ENCODE assay signal across 8 cellular contexts in the genomic region with DNA sequence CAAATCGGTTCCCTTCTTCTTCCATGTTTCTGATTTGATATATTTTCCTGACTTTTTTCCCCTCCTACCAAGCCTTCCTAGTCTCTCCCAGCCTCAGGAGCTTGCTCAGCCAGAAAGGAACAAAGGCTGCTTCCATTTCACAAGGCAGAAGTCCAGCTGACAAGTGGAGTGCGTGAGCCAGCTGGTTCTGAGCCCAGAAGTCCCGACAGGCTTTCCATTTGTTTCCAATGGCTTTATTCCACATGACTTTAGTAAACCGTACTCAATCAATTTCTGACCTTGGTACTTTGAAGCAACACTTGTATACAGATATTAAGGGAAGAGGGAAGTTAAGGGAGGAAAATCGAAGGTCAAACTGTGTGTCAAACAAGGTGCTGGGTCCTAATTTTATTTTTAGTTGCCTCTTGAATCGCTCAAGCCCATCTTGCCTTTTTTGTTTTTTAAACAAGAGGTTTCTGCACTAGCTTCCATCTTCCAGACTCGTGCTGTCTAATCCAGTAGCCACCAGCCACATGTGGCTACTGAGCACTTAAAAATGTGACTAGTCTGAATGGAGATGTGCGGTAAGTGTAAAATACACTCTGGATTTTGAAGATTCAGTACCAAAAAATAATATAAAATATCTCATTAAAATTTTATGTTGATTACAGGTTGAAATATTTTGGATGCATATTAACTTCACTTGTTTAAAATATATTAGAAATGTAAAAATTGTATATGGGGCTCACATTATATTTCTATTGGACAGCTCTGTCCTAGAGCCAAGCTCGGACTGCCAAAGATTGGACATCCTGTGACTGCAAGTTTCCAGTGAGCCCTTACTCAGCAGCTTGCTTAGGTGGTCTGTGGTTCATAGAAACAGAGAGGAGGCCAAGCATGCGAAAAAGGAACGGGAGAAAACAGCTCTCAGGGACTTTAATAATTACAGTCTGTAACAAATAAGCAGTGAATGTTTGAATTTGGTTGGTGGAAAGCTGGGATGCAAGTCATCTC. TPM values are rescaled to one million over a fixed set of nuclear protein-coding genes. Genes with fewer than 3 reads are reported as not detected.
DNase-seq lines count a peak whose midpoint lies in the region; ATAC-seq, FAIRE-seq and TF ChIP-seq lines count a peak whose summit lies in the region.

No MANE protein-coding gene starts in this region.

- no peaks in the 10 kb centered on the region for H3K9me3 Mint-ChIP-seq in activated naive CD4-positive, alpha-beta T cell treated with anti-CD3 and anti-CD28 coated beads, Interleukin-2, amount 50 U/mL, for 72 hours

- no peaks in the 10 kb centered on the region for H3K4me1 ChIP-seq in H1 (replicated peaks in 1 of 4; ENCODE audit: control insufficient read depth in 3 of 4, insufficient read depth in 4 of 4, low read length in 3 of 4)

- WGBS in H1 (ENCODE audit: extremely low coverage in 1 of 2, insufficient coverage in 1 of 2, insufficient read length in 1 of 2, insufficient replicate concordance in 2 of 2, low coverage in 1 of 2, low lambda C conversion rate in 2 of 2, missing lambda C conversion rate in 1 of 2), 2 experiments: 86% methylated on average over 11 of the region's 11 CpGs; no CpG with 5 or more reads in 1 of the 2 experiments

- no peak overlapping the region for H2BK20ac ChIP-seq in H1 (ENCODE audit: low read length)

- H3K79me2 ChIP-seq in H1 (ENCODE audit: control insufficient read depth in 1 of 2, insufficient read depth in 2 of 2, low read length in 2 of 2): no peaks in the 10 kb centered on the region

- H3K4me3 ChIP-seq in H1 (ENCODE audit: extremely low read depth in 1 of 4, insufficient read depth in 2 of 4, low read depth in 3 of 4, low read length in 4 of 4): no peak overlapping the region

- no peak overlapping the region for H3K27ac ChIP-seq in H1 (ENCODE audit: low read depth, low read length)

- H3K36me3 Mint-ChIP-seq in activated naive CD4-positive, alpha-beta T cell treated with anti-CD3 and anti-CD28 coated beads, Interleukin-2, amount 50 U/mL, for 72 hours: peaks cover 0 to 30% of the 10 kb centered on the region in 2 donors

- H4K8ac ChIP-seq in H1 (ENCODE audit: extremely low read depth, insufficient read depth, low read length): no peak overlapping the region

- H3K18ac ChIP-seq in H1 (ENCODE audit: extremely low read depth, low read length): no peak overlapping the region

- TF ChIP-seq CTCF in H1 (IDR thresholded peaks at IDR 0.05; ENCODE audit: control extremely low read depth in 1 of 3, insufficient read depth in 1 of 3, low read depth in 1 of 3, low read length in 3 of 3): no peak

- H2BK120ac ChIP-seq in H1 (replicated peaks; ENCODE audit: low read depth, low read length): no peak overlapping the region

- H3K9ac ChIP-seq in H1 (replicated peaks in 1 of 4; ENCODE audit: extremely low read depth in 1 of 4, low read depth in 3 of 4, low read length in 3 of 4): no peak overlapping the region

- H4K20me1 ChIP-seq in H1 (replicated peaks in 1 of 2; ENCODE audit: control insufficient read depth in 1 of 2, insufficient read depth in 2 of 2, low read length in 2 of 2): no peaks in the 10 kb centered on the region

- H3K36me3 ChIP-seq in H1 (ENCODE audit: control insufficient read depth in 2 of 4, insufficient read depth in 4 of 4, low read length in 3 of 4): no peaks in the 10 kb centered on the region

- no peak overlapping the region for H4K91ac ChIP-seq in H1 (replicated peaks; ENCODE audit: insufficient read length, low read length)

- H2AFZ ChIP-seq in H1 (ENCODE audit: low read length): no peak overlapping the region

- H2BK15ac ChIP-seq in H1 (ENCODE audit: low read length): no peak overlapping the region

- no peak overlapping the region for H4K5ac ChIP-seq in H1 (ENCODE audit: insufficient read length, low read depth, low read length)

- no peaks in the 10 kb centered on the region for H3K9me3 ChIP-seq in H1 (ENCODE audit: insufficient read depth in 2 of 2, low read depth in 1 of 2, low read length in 1 of 2)

- no peak for ATAC-seq in activated naive CD4-positive, alpha-beta T cell treated with anti-CD3 and anti-CD28 coated beads, Interleukin-2, amount 50 U/mL, for 72 hours

- no peaks in the 10 kb centered on the region for H3K79me1 ChIP-seq in H1 (ENCODE audit: low read depth, low read length)

- H3K56ac ChIP-seq in H1 (replicated peaks; ENCODE audit: insufficient read length, low read depth, low read length): no peak overlapping the region

- no peak overlapping the region for H2BK12ac ChIP-seq in H1 (ENCODE audit: low read depth, low read length)

- H3K23me2 ChIP-seq in H1 (ENCODE audit: low read depth, low read length): no peaks in the 10 kb centered on the region

- H2AK5ac ChIP-seq in H1 (ENCODE audit: low read depth, low read length): no peak overlapping the region

- H3K4me2 ChIP-seq in H1 (ENCODE audit: insufficient read depth in 1 of 2, low read depth in 2 of 2, low read length in 2 of 2): no peak overlapping the region

- TF ChIP-seq EP300 in H1 (IDR thresholded peaks at IDR 0.05; ENCODE audit: borderline replicate concordance in 1 of 2, low read depth in 2 of 2, low read length in 2 of 2): no peak

- H3K27ac Mint-ChIP-seq in activated naive CD4-positive, alpha-beta T cell treated with anti-CD3 and anti-CD28 coated beads, Interleukin-2, amount 50 U/mL, for 72 hours: peak overlapping the region; percentile 57 to 90

- POLR2A ChIA-PET in H1 (lab: Charles Lee; ENCODE audit: partially characterized antibody): no interaction called here

- peak; percentile 75 for FAIRE-seq in H1 (lab: Jason Lieb, UNC)

- H3K23ac ChIP-seq in H1 (ENCODE audit: insufficient read length): no peak overlapping the region

- no peak overlapping the region for H3K4ac ChIP-seq in H1 (replicated peaks; ENCODE audit: insufficient read length, low read depth, low read length)

- no peaks in the 10 kb centered on the region for H3K27me3 ChIP-seq in H1 (replicated peaks in 1 of 4; ENCODE audit: control insufficient read depth in 3 of 4, extremely low read depth in 1 of 4, insufficient read depth in 3 of 4, low read length in 3 of 4)

- no peak for TF ChIP-seq RAD21 in H1 (IDR thresholded peaks at IDR 0.05 in 1 of 2, conservative IDR thresholded peaks at IDR 0.05 in 1 of 2; ENCODE audit: low read depth in 2 of 2, low read length in 2 of 2)

- H3K14ac ChIP-seq in H1 (ENCODE audit: insufficient read length): no peak overlapping the region

- DNase-seq in activated naive CD4-positive, alpha-beta T cell treated with anti-CD3 and anti-CD28 coated beads, Interleukin-2, amount 50 U/mL, for 72 hours (ENCODE audit: low spot score in 2 of 2): no peak
- DNase-seq in activated naive CD4-positive, alpha-beta T cell (lab: John Stamatoyannopoulos, UW): no peak
- DNase-seq in H1 (ENCODE audit: low read depth in 1 of 2, low spot score in 2 of 2) (no peak), mucosa of gallbladder (ENCODE audit: low spot score) (peak; percentile 87), SIG-M5 treated with dmso at 0.1 percent for 504 hours (lab: John Stamatoyannopoulos, UW; ENCODE audit: unreplicated experiment) (no peak), NCI-H510A treated with DMSO at 0.1 percent for 48 hours (lab: John Stamatoyannopoulos, UW) (no peak), HT-29 (ENCODE audit: low spot score) (no peak)
- DNase-seq in stimulated activated CD4-positive, alpha-beta T cell treated with anti-CD3 and anti-CD28 coated beads, Interleukin-1b, Interleukin-23, amount 100 ng/mL, for 48 hours: no peak

- TF ChIP-seq POLR2A in H1 (IDR thresholded peaks at IDR 0.05; ENCODE audit: control extremely low read depth in 1 of 2, low read depth in 2 of 2, low read length in 2 of 2): no peak

- CTCF ChIA-PET in H1 (lab: Charles Lee; ENCODE audit: partially characterized antibody): interaction anchor here (0.6 to 2.2 kb wide), 5 partner anchors 14 to 520 kb away, joined by 3 to 12 read pairs (median 3); no protein-coding TSS in a partner anchor

- no peak overlapping the region for H2BK5ac ChIP-seq in H1 (ENCODE audit: low read depth, low read length)

TF ChIP-seq in H1, 55 proteins besides CTCF, POLR2A, EP300 and RAD21 (continues in another document):
- no peak for TF ChIP-seq KDM5A (IDR thresholded peaks at IDR 0.05; ENCODE audit: low read length)
- TF ChIP-seq JUND (IDR thresholded peaks at IDR 0.05; ENCODE audit: low read length): no peak
- TF ChIP-seq HDAC2 (IDR thresholded peaks at IDR 0.05; ENCODE audit: borderline replicate concordance in 1 of 2, low read depth in 2 of 2, low read length in 2 of 2): no peak
- TF ChIP-seq SP1 (IDR thresholded peaks at IDR 0.05; ENCODE audit: low read depth, low read length): no peak
- TF ChIP-seq EZH2 (IDR thresholded peaks at IDR 0.05; ENCODE audit: low read depth, low read length, severe bottlenecking): no peak
- no peak for TF ChIP-seq JUN (IDR thresholded peaks at IDR 0.05; ENCODE audit: low read depth, low read length)
- TF ChIP-seq, protein P1, sequence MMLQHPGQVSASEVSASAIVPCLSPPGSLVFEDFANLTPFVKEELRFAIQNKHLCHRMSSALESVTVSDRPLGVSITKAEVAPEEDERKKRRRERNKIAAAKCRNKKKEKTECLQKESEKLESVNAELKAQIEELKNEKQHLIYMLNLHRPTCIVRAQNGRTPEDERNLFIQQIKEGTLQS (IDR thresholded peaks at IDR 0.05; ENCODE audit: insufficient read depth, low read depth, low read length): no peak
- no peak for TF ChIP-seq SAP30 (IDR thresholded peaks at IDR 0.05; ENCODE audit: insufficient read depth, insufficient replicate concordance, low read length)
- TF ChIP-seq BCL11A (IDR thresholded peaks at IDR 0.05; ENCODE audit: low read depth in 2 of 2, low read length in 2 of 2): no peak
- TF ChIP-seq MAFK (IDR thresholded peaks at IDR 0.05; ENCODE audit: low read depth, low read length): no peak
- TF ChIP-seq CBX8 (IDR thresholded peaks at IDR 0.05; ENCODE audit: borderline replicate concordance, low read depth, low read length): no peak
- TF ChIP-seq CTBP2 (IDR thresholded peaks at IDR 0.05; ENCODE audit: borderline replicate concordance, insufficient read depth, insufficient read length, low read length): no peak
- no peak for TF ChIP-seq BACH1 (IDR thresholded peaks at IDR 0.05; ENCODE audit: low read length)
- no peak for TF ChIP-seq POU5F1 (IDR thresholded peaks at IDR 0.05; ENCODE audit: low read depth, low read length)

RNA-seq across cellular contexts. Expression of a gene that starts 36.0 kb away (rescaled TPM):
- 100 to 1,000 TPM; 138 to 262 TPM for total RNA-seq in activated naive CD4-positive, alpha-beta T cell treated with anti-CD3 and anti-CD28 coated beads, Interleukin-2, amount 50 U/mL, for 72 hours
- total RNA-seq in H1 (2021; fragmentation: NEBNext Ultra II Directional; extraction: Animal tissue kit (Norgen Biotek cat#: 25700)): 4.3 and 5.2 TPM in 2 replicates
- 4.4 and 4.7 TPM in 2 replicates for polyA plus RNA-seq in H1 (2011; rRNA removed)
- 2.7 TPM for polyA plus RNA-seq in H1 (2011; cell fraction: cytosol; rRNA removed)
- polyA plus RNA-seq in H1 (2011; cell fraction: nucleus; rRNA removed): 3.1 TPM
- polyA plus RNA-seq in H1 (2012, experiment 1 of 2): 5.2 to 8.3 TPM (median 5.9 TPM) in 4 replicates
- polyA plus RNA-seq in H1 (2012, experiment 2 of 2): 2.9 TPM
- 4.6 TPM for polyA plus RNA-seq in H1 (2013, experiment 1 of 2)
- 4.9 TPM for polyA plus RNA-seq in H1 (2013, experiment 2 of 2)
- 2.8 TPM in 2 replicates for polyA minus RNA-seq in H1 (2011; rRNA and poly(A)+ RNA removed)
- 3.2 TPM for polyA minus RNA-seq in H1 (2011; cell fraction: cytosol; rRNA and poly(A)+ RNA removed)
- polyA minus RNA-seq in H1 (2011; cell fraction: nucleus; rRNA and poly(A)+ RNA removed): 9.0 TPM
- total RNA-seq in mucosa of gallbladder: 64.9 TPM
- not detected in 2 replicates for total RNA-seq in HT-29 (2014; rRNA removed; shearing (Covaris generic))

Comparison
In these comparisons a context has a peak if more than half of its experiments do, and no peak if none do; other contexts are left out.
1. RNA of a gene that starts 36.0 kb away (total RNA-seq): 138 to 262 TPM in activated naive CD4-positive, alpha-beta T cell treated with anti-CD3 and anti-CD28 coated beads, Interleukin-2, amount 50 U/mL, for 72 hours and 64.9 TPM in mucosa of gallbladder (single experiment); 4.3 to 5.2 TPM in H1 and not detected in HT-29; every median in the first group is over 10 times any median in the second.